Comparison of ENCODE assay signal across 8 cellular contexts in the genomic region with DNA sequence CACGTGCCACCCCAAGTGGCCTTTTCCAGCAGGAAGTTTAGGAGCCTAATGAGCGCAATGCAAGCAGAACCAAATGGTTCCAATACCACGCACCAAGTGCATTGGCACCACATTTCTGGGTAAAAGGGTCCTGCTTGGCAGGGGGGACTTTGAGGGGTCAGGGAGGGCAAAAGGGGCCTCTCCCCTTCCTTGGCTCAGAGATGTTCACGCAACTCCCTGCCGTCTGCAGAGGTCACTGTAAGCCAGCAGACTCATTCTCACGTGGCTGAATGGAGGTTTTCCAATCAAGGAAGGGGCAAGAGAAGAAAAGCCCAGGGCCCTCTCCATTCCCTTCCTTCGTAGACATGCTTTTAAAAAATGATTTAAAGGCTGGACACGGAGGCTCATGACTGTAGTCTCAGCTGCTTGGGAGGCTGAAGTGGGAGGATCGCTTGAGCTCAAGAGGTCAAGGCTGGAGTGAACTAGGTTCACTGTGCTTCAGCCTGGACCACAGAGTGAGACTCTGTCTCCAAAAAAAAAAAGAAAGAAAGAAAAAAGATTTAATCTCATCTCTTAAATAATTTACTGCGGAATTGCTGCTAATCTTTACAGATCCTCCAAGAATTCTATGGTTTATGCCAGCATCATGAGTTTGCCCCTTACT.
DNase-seq lines count a peak whose midpoint lies in the region; TF ChIP-seq lines count a peak whose summit lies in the region.

No MANE protein-coding gene starts in this region.

- no peaks in the 10 kb centered on the region for H3K36me3 Mint-ChIP-seq in brain

- DNase-seq in SIG-M5 treated with dmso at 0.1 percent for 504 hours (lab: John Stamatoyannopoulos, UW; ENCODE audit: unreplicated experiment): peak; percentile 14
- DNase-seq in SIG-M5 (lab: John Stamatoyannopoulos, UW): no peak
- peak; percentile 39 for DNase-seq in NOMO-1 treated with DMSO at 0.1 percent for 48 hours (lab: John Stamatoyannopoulos, UW; ENCODE audit: unreplicated experiment)
- peak; percentile 18 for DNase-seq in posterior vena cava (ENCODE audit: low spot score)
- DNase-seq in mucosa of gallbladder (ENCODE audit: low spot score): no peak
- no peak for DNase-seq in activated effector memory CD4-positive, alpha-beta T cell treated with anti-CD3 and anti-CD28 coated beads, Interleukin-2, amount 50 U/mL, for 16 hours
- DNase-seq in GM19238 (ENCODE audit: insufficient read length, low spot score): no peak

- intact Hi-C loops in posterior vena cava (cut with DNase I): loop anchor here in 1 of 2 donors (5.0 to 10.0 kb wide), 3 partner anchors 188 to 355 kb away; no protein-coding TSS in a partner anchor

- peaks cover 17% of the 10 kb centered on the region for H3K4me1 Mint-ChIP-seq in brain

- peak overlapping the region in 4 of 5 experiments; percentile 22 to 81 (median 74) for H3K4me3 Mint-ChIP-seq in brain

- TF ChIP-seq CTCF in brain (conservative IDR thresholded peaks at IDR 0.05): peak; percentile 41 to 67

- no peaks in the 10 kb centered on the region for H3K9me3 Mint-ChIP-seq in brain

- no peak overlapping the region for H3K27ac Mint-ChIP-seq in brain

- peaks cover 15% of the 10 kb centered on the region for H3K27me3 Mint-ChIP-seq in brain

Comparison
In these comparisons a context has a peak if more than half of its experiments do, and no peak if none do; other contexts are left out.
1. DNase-seq: peak in SIG-M5 treated with dmso at 0.1 percent for 504 hours (single experiment), NOMO-1 treated with DMSO at 0.1 percent for 48 hours (single experiment) and posterior vena cava (single experiment); none in SIG-M5 (single experiment), mucosa of gallbladder (single experiment), activated effector memory CD4-positive, alpha-beta T cell treated with anti-CD3 and anti-CD28 coated beads, Interleukin-2, amount 50 U/mL, for 16 hours (single experiment) and GM19238 (single experiment).